Comparison of ENCODE assay signal across 19 cellular contexts in the genomic region with DNA sequence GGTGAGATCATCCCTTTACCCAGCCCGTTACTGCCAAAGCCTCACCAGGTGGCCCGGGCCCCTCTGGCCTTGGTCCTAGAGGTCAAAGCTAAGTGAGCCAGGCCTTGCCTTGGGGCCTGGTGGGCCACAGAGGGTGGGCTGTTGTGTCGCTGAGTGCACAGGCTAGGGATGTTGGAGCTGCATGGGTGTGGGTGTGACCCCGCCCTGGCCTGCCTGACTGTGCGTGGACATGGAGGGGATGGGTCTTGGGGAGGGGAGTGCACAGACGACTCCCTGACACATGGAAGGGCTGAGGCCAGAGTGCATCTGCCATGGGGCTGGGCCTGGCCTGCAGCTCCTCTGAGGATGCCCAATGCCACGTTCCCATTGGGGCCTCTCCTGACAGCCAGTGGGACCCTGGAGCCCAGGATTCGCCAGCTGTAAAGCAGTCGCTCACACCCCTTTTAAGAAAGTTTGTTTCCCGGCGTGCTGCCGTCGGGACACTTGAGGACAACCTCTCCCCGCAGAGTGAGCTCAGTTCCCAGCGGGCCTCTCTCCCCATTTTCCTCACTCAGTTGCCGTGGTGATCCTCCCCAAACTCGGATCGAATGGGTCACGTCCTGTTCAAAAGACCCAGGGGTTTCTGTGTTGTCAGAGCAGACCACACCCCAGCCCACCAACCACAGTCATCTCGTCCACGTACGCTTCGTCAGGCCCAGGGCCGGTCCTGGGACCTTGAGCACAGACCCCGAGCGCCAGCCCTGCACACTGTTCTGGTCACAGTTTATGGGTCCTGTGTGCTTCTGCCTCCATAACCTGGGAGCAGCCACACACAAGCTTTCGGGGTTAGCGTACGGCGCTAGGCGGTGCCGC.
A peak's percentile ranks its signal among the peaks of the same experiment; 100 is the strongest.
DNase-seq lines count a peak whose midpoint lies in the region; ATAC-seq and TF ChIP-seq lines count a peak whose summit lies in the region.
"Had no signal": no experiment of that assay in that cellular context is flagged by ENCODE, and none has a peak within 500 bp of the region (broad histone marks: within the 10 kb centered on the region; RNA-seq: fewer than 3 reads in every experiment).

No MANE protein-coding gene starts in this region.

- H3K14ac ChIP-seq in IMR-90 (replicated peaks; ENCODE audit: low read depth, low read length) = no peak overlapping the region

- in situ Hi-C loops in IMR-90 (cut with MboI; ENCODE audit: low sequenced_read_pairs) = no loop called here

- H4K8ac ChIP-seq in IMR-90 (ENCODE audit: low read depth in 2 of 2, low read length in 2 of 2) = no peak overlapping the region

- H4K91ac ChIP-seq in IMR-90 (ENCODE audit: insufficient read depth, low read depth, low read length) = no peak overlapping the region

- no peak for ATAC-seq in activated CD8-positive, alpha-beta T cell treated with anti-CD3 and anti-CD28 coated beads for 36 hours
- ATAC-seq in activated CD8-positive, alpha-beta T cell treated with anti-CD3 and anti-CD28 coated beads, Interleukin-2, amount 10 ng/mL, durations not matched to agents 7 days and 5 days = no peak
- ATAC-seq in IMR-90 (ENCODE audit: low read depth) = no peak
- ATAC-seq: HCT116 had no signal

- intact Hi-C loops in activated CD8-positive, alpha-beta T cell treated with anti-CD3 and anti-CD28 coated beads for 36 hours (cut with micrococcal nuclease) = no loop called here
- intact Hi-C loops in IMR-90 (cut with micrococcal nuclease) = no loop called here

- CTCF ChIA-PET in activated CD8-positive, alpha-beta T cell treated with anti-CD3 and anti-CD28 coated beads for 36 hours (lab: Charles Lee) = no interaction called here
- CTCF ChIA-PET in activated CD8-positive, alpha-beta T cell treated with anti-CD3 and anti-CD28 coated beads, Interleukin-2, amount 10 ng/mL, durations not matched to agents 7 days and 5 days (lab: Charles Lee) = no interaction called here
- CTCF ChIA-PET in IMR-90 (lab: Yijun Ruan, JAX) = no interaction called here

- dilution Hi-C loops in IMR-90 (cut with HindIII; ENCODE audit: low sequenced_read_pairs, unreplicated experiment) = no loop called here

- H3K79me1 ChIP-seq in IMR-90 (ENCODE audit: low read depth in 1 of 2, low read length in 2 of 2) = no peaks in the 10 kb centered on the region

- peaks cover 15% of the 10 kb centered on the region; the same call in 1 of the 2 replicates for H3K4me1 ChIP-seq in IMR-90 (ENCODE audit: control insufficient read depth, insufficient read depth, low read length)
- H3K4me1 ChIP-seq: BE2C, parathyroid adenoma had no signal

- H4K20me1 ChIP-seq in IMR-90 (ENCODE audit: insufficient read depth, low read length) = 0 out of 2 replicates have a peak, but pooled peaks cover 3% of the 10 kb centered on the region

- no peak overlapping the region for H3K9ac ChIP-seq in IMR-90 (ENCODE audit: low read depth, low read length)
- H3K9ac ChIP-seq: parathyroid adenoma had no signal

- H2BK15ac ChIP-seq in IMR-90 (ENCODE audit: low read depth, low read length) = no peak overlapping the region

- no peak for TF ChIP-seq POLR2A in IMR-90 (IDR thresholded peaks at IDR 0.05; ENCODE audit: low read depth, low read length)

- H3K4me2 ChIP-seq in IMR-90 (ENCODE audit: low read depth, low read length) = no peak overlapping the region
- H3K4me2 ChIP-seq: smooth muscle cell had no signal

- peaks cover 5% of the 10 kb centered on the region; the same call in 1 of the 2 replicates for H3K9me1 ChIP-seq in IMR-90 (ENCODE audit: insufficient read depth, low read length)

- no peak overlapping the region for H3K4me3 ChIP-seq in IMR-90 (ENCODE audit: insufficient read depth, low read depth, low read length)
- H3K4me3 ChIP-seq: cardiac muscle cell, smooth muscle cell, stomach had no signal

- peak overlapping the region; percentile 43 for H2AFZ ChIP-seq in IMR-90 (replicated peaks; ENCODE audit: low read length, poor library complexity)
- H2AFZ ChIP-seq: parathyroid adenoma had no signal

- H3K23ac ChIP-seq in IMR-90 (ENCODE audit: low read depth, low read length) = no peak overlapping the region

- H3K36me3 Mint-ChIP-seq in activated CD8-positive, alpha-beta T cell treated with anti-CD3 and anti-CD28 coated beads for 36 hours (ENCODE audit: low read depth) = peaks cover 22% of the 10 kb centered on the region
- no peaks in the 10 kb centered on the region for H3K36me3 Mint-ChIP-seq in activated CD8-positive, alpha-beta T cell treated with anti-CD3 and anti-CD28 coated beads, Interleukin-2, amount 10 ng/mL, durations not matched to agents 7 days and 5 days (ENCODE audit: low read depth)
- no peaks in the 10 kb centered on the region for H3K36me3 Mint-ChIP-seq in progenitor cell of endocrine pancreas (ENCODE audit: insufficient read depth)
- peaks cover 12% of the 10 kb centered on the region for H3K36me3 Mint-ChIP-seq in T-helper 2 cell treated with Interferon-gamma antibody and Interleukin-4, amounts not matched to agents 5 μg/mL and 100 μg/mL, for 36 hours (ENCODE audit: low read depth)

- no peaks in the 10 kb centered on the region for H3K9me3 ChIP-seq in IMR-90 (ENCODE audit: control insufficient read depth, insufficient read depth, low read length)
- H3K9me3 ChIP-seq: BE2C, stomach had no signal

- no peak overlapping the region for H2BK120ac ChIP-seq in IMR-90 (ENCODE audit: low read depth, low read length)

- no peak overlapping the region for H2BK20ac ChIP-seq in IMR-90 (ENCODE audit: low read depth, low read length)

- H3K27ac ChIP-seq in IMR-90 (ENCODE audit: insufficient read depth, low read length) = no peak overlapping the region
- H3K27ac ChIP-seq: cardiac muscle cell, parathyroid adenoma, stomach had no signal

- H3K4ac ChIP-seq in IMR-90 (ENCODE audit: low read depth, low read length) = no peak overlapping the region

- no peaks in the 10 kb centered on the region for H3K36me3 ChIP-seq in IMR-90 (ENCODE audit: control insufficient read depth, insufficient read depth, low read length)
- H3K36me3 ChIP-seq: BE2C, cardiac muscle cell had no signal

- no peak overlapping the region for H2AK5ac ChIP-seq in IMR-90 (ENCODE audit: low read depth, low read length)

- H3K27me3 Mint-ChIP-seq in activated CD8-positive, alpha-beta T cell treated with anti-CD3 and anti-CD28 coated beads for 36 hours = no peaks in the 10 kb centered on the region
- H3K27me3 Mint-ChIP-seq in activated CD8-positive, alpha-beta T cell treated with anti-CD3 and anti-CD28 coated beads, Interleukin-2, amount 10 ng/mL, durations not matched to agents 7 days and 5 days (ENCODE audit: low read depth) = no peaks in the 10 kb centered on the region
- peaks cover 2% of the 10 kb centered on the region for H3K27me3 Mint-ChIP-seq in progenitor cell of endocrine pancreas
- no peaks in the 10 kb centered on the region for H3K27me3 Mint-ChIP-seq in T-helper 2 cell treated with Interferon-gamma antibody and Interleukin-4, amounts not matched to agents 5 μg/mL and 100 μg/mL, for 36 hours (ENCODE audit: low read depth)

- H3K56ac ChIP-seq in IMR-90 (ENCODE audit: extremely low read depth, insufficient read depth, low read length) = no peak overlapping the region

- peak; percentile 1 for DNase-seq in activated CD8-positive, alpha-beta T cell treated with anti-CD3 and anti-CD28 coated beads for 36 hours
- DNase-seq in activated CD8-positive, alpha-beta T cell treated with anti-CD3 and anti-CD28 coated beads, Interleukin-2, amount 10 ng/mL, durations not matched to agents 7 days and 5 days = no peak
- DNase-seq in IMR-90 (no peak), islet precursor cell (peak; percentile 43), progenitor cell of endocrine pancreas (ENCODE audit: low spot score, unreplicated experiment) (no peak), kidney glomerular epithelial cell (lab: John Stamatoyannopoulos, UW) (no peak), NCI-H2171 treated with DMSO at 0.1 percent for 48 hours (lab: John Stamatoyannopoulos, UW) (no peak)
- no peak for DNase-seq in T-helper 2 cell treated with Interferon-gamma antibody and Interleukin-4, amounts not matched to agents 5 μg/mL and 100 μg/mL, for 36 hours (ENCODE audit: low spot score)
- DNase-seq: activated CD4-positive, alpha-beta T cell treated with anti-CD3 and anti-CD28 coated beads for 1 hour; amygdala; BE2C; NCI-H1105 treated with DMSO at 0.1 percent for 48 hours; NCI-H524 treated with DMSO at 0.1 percent for 48 hours; stimulated activated CD4-positive, alpha-beta T cell treated with anti-CD3 and anti-CD28 coated beads, Interleukin-4, amount 100 ng/mL, for 1 hour; stomach had no signal

- no peak overlapping the region for H3K27ac Mint-ChIP-seq in activated CD8-positive, alpha-beta T cell treated with anti-CD3 and anti-CD28 coated beads for 36 hours
- H3K27ac Mint-ChIP-seq in activated CD8-positive, alpha-beta T cell treated with anti-CD3 and anti-CD28 coated beads, Interleukin-2, amount 10 ng/mL, durations not matched to agents 7 days and 5 days = no peak overlapping the region
- peak overlapping the region; percentile 73 for H3K27ac Mint-ChIP-seq in progenitor cell of endocrine pancreas
- no peak overlapping the region for H3K27ac Mint-ChIP-seq in T-helper 2 cell treated with Interferon-gamma antibody and Interleukin-4, amounts not matched to agents 5 μg/mL and 100 μg/mL, for 36 hours

- POLR2A ChIA-PET in activated CD8-positive, alpha-beta T cell treated with anti-CD3 and anti-CD28 coated beads for 36 hours (lab: Charles Lee) = interaction anchor here (0.9 to 1.0 kb wide), 3 partner anchors 11 to 116 kb away, joined by 3 read pairs; no protein-coding TSS in a partner anchor
- POLR2A ChIA-PET in activated CD8-positive, alpha-beta T cell treated with anti-CD3 and anti-CD28 coated beads, Interleukin-2, amount 10 ng/mL, durations not matched to agents 7 days and 5 days (lab: Charles Lee) = no interaction called here
- POLR2A ChIA-PET in IMR-90 (lab: Charles Lee; ENCODE audit: unreplicated experiment) = no interaction called here

- TF ChIP-seq CTCF in activated CD8-positive, alpha-beta T cell treated with anti-CD3 and anti-CD28 coated beads for 36 hours (IDR thresholded peaks at IDR 0.05) = no peak
- TF ChIP-seq CTCF in IMR-90 (conservative IDR thresholded peaks at IDR 0.05; ENCODE audit: low read depth, low read length) (no peak), progenitor cell of endocrine pancreas (IDR thresholded peaks at IDR 0.05; ENCODE audit: unreplicated experiment) (no peak)

- H3K4me1 Mint-ChIP-seq in activated CD8-positive, alpha-beta T cell treated with anti-CD3 and anti-CD28 coated beads for 36 hours (ENCODE audit: low read depth) = peaks cover 12% of the 10 kb centered on the region
- peaks cover 12% of the 10 kb centered on the region for H3K4me1 Mint-ChIP-seq in activated CD8-positive, alpha-beta T cell treated with anti-CD3 and anti-CD28 coated beads, Interleukin-2, amount 10 ng/mL, durations not matched to agents 7 days and 5 days (ENCODE audit: low read depth)
- no peaks in the 10 kb centered on the region for H3K4me1 Mint-ChIP-seq in progenitor cell of endocrine pancreas (ENCODE audit: low read depth)
- H3K4me1 Mint-ChIP-seq in T-helper 2 cell treated with Interferon-gamma antibody and Interleukin-4, amounts not matched to agents 5 μg/mL and 100 μg/mL, for 36 hours (ENCODE audit: low read depth) = peaks cover 10% of the 10 kb centered on the region

- no peaks in the 10 kb centered on the region for H3K27me3 ChIP-seq in IMR-90 (ENCODE audit: control insufficient read depth, insufficient read depth, low read length)
- H3K27me3 ChIP-seq: BE2C, cardiac muscle cell, stomach had no signal

- no peak overlapping the region for H3K18ac ChIP-seq in IMR-90 (ENCODE audit: low read depth, low read length)

- H3K4me3 Mint-ChIP-seq in activated CD8-positive, alpha-beta T cell treated with anti-CD3 and anti-CD28 coated beads for 36 hours = no peak overlapping the region
- H3K4me3 Mint-ChIP-seq in activated CD8-positive, alpha-beta T cell treated with anti-CD3 and anti-CD28 coated beads, Interleukin-2, amount 10 ng/mL, durations not matched to agents 7 days and 5 days = no peak overlapping the region
- no peak overlapping the region for H3K4me3 Mint-ChIP-seq in progenitor cell of endocrine pancreas (ENCODE audit: low read depth)
- no peak overlapping the region for H3K4me3 Mint-ChIP-seq in T-helper 2 cell treated with Interferon-gamma antibody and Interleukin-4, amounts not matched to agents 5 μg/mL and 100 μg/mL, for 36 hours

- no TSS peak for BruUV-seq in IMR-90 (replicated peaks; lab: Mats Ljungman, UMichigan)

- WGBS in IMR-90 (ENCODE audit: extremely low coverage in 2 of 2, insufficient read length in 1 of 2), 2 experiments = 56% methylated on average over 13 of the region's 32 CpGs; no CpG with 5 or more reads in 1 of the 2 experiments

- no peak overlapping the region for H4K5ac ChIP-seq in IMR-90 (ENCODE audit: low read depth, low read length)

- H2BK5ac ChIP-seq in IMR-90 (ENCODE audit: low read depth, low read length, poor library complexity, severe bottlenecking) = no peak overlapping the region

- no peak for TF ChIP-seq RAD21 in IMR-90 (IDR thresholded peaks at IDR 0.05; ENCODE audit: low read length)

- H2AK9ac ChIP-seq in IMR-90 (replicated peaks; ENCODE audit: low read depth, low read length, poor library complexity) = no peak overlapping the region

- H3K9me3 Mint-ChIP-seq in activated CD8-positive, alpha-beta T cell treated with anti-CD3 and anti-CD28 coated beads for 36 hours = no peaks in the 10 kb centered on the region
- H3K9me3 Mint-ChIP-seq in activated CD8-positive, alpha-beta T cell treated with anti-CD3 and anti-CD28 coated beads, Interleukin-2, amount 10 ng/mL, durations not matched to agents 7 days and 5 days (ENCODE audit: insufficient read depth) = no peaks in the 10 kb centered on the region
- no peaks in the 10 kb centered on the region for H3K9me3 Mint-ChIP-seq in progenitor cell of endocrine pancreas (ENCODE audit: low read depth)
- no peaks in the 10 kb centered on the region for H3K9me3 Mint-ChIP-seq in T-helper 2 cell treated with Interferon-gamma antibody and Interleukin-4, amounts not matched to agents 5 μg/mL and 100 μg/mL, for 36 hours

Comparison
In these comparisons a context has a peak if more than half of its experiments do, and no peak if none do; other contexts are left out.
1. DNase-seq: peak in activated CD8-positive, alpha-beta T cell treated with anti-CD3 and anti-CD28 coated beads for 36 hours (single experiment) and islet precursor cell (single experiment); none in activated CD8-positive, alpha-beta T cell treated with anti-CD3 and anti-CD28 coated beads, Interleukin-2, amount 10 ng/mL, durations not matched to agents 7 days and 5 days (single experiment), IMR-90 (single experiment), progenitor cell of endocrine pancreas (single experiment), T-helper 2 cell treated with Interferon-gamma antibody and Interleukin-4, amounts not matched to agents 5 μg/mL and 100 μg/mL, for 36 hours (single experiment), kidney glomerular epithelial cell (single experiment) and NCI-H2171 treated with DMSO at 0.1 percent for 48 hours (single experiment).